ENCODE assay signal across 12 cellular contexts in genomic region chr7:134690614-134691504, GRCh38. TPM values are rescaled to one million over a fixed set of nuclear protein-coding genes. Genes with fewer than 3 reads are reported as not detected.
A peak's percentile ranks its signal among the peaks of the same experiment; 100 is the strongest.
DNase-seq lines count a peak whose midpoint lies in the region; ATAC-seq and TF ChIP-seq lines count a peak whose summit lies in the region.
"Had no signal": no experiment of that assay in that cellular context is flagged by ENCODE, and none has a peak within 500 bp of the region (broad histone marks: within the 10 kb centered on the region; RNA-seq: fewer than 3 reads in every experiment).

No MANE protein-coding gene starts in this region.

- TF ChIP-seq POLR2A in body of pancreas (IDR thresholded peaks at IDR 0.05): no peak

- H3K27me3 ChIP-seq in aorta (ENCODE audit: control insufficient read depth in 1 of 2, insufficient read depth in 2 of 2, low read length in 1 of 2): no peaks in the 10 kb centered on the region
- no peaks in the 10 kb centered on the region for H3K27me3 ChIP-seq in body of pancreas

- TF ChIP-seq CTCF in fibroblast of villous mesenchyme (IDR thresholded peaks at IDR 0.05; ENCODE audit: insufficient read depth, low read depth, low read length) (no peak), omental fat pad (IDR thresholded peaks at IDR 0.05) (no peak), body of pancreas (IDR thresholded peaks at IDR 0.05) (no peak)

- H3K4me3 ChIP-seq in fibroblast of villous mesenchyme (ENCODE audit: low read depth, low read length) (no peak overlapping the region), aorta (ENCODE audit: low read length in 2 of 2) (no peak overlapping the region), body of pancreas (no peak overlapping the region)

- peak; percentile 13 for ATAC-seq in Right ventricle myocardium superior (ENCODE audit: poor library complexity)
- no peak for ATAC-seq in Right ventricle myocardium inferior
- peak; percentile 5 for ATAC-seq in omental fat pad (ENCODE audit: low FRiP score)
- peak; percentile 16 for ATAC-seq in aorta (ENCODE audit: low FRiP score)
- ATAC-seq in body of pancreas: no peak
- ATAC-seq: esophagus mucosa had no signal

- 15 to 16% methylated on average over 12 of the region's 12 CpGs for WGBS in aorta, 2 donors
- WGBS in body of pancreas, 2 donors: 66 to 72% methylated on average over 12 of the region's 12 CpGs

- H3K9me3 ChIP-seq in aorta (ENCODE audit: control insufficient read depth, low read length) (no peaks in the 10 kb centered on the region), body of pancreas (no peaks in the 10 kb centered on the region)

- DNase-seq in Right ventricle myocardium superior: peak; percentile 34
- no peak for DNase-seq in Right ventricle myocardium inferior (ENCODE audit: missing footprints)
- peak; percentile 50 for DNase-seq in fibroblast of villous mesenchyme (ENCODE audit: low read depth)
- no peak for DNase-seq in omental fat pad (ENCODE audit: low spot score)
- no peak for DNase-seq in aorta
- DNase-seq in body of pancreas: no peak
- no peak for DNase-seq in effector CD4-positive, alpha-beta T cell
- no peak for DNase-seq in NCI-H2227 treated with DMSO at 0.1 percent for 48 hours (lab: John Stamatoyannopoulos, UW)
- DNase-seq: activated T-cell treated with anti-CD3 and anti-CD28 coated beads, Interleukin-2, amount 50 U/mL, for 24 hours; NCI-H2029 treated with DMSO at 0.1 percent for 48 hours; nephron progenitor cell had no signal

- intact Hi-C loops in Right ventricle myocardium superior (cut with DNase I): loop anchor here (2.0 to 5.0 kb wide), 2 partner anchors 56 to 261 kb away; no protein-coding TSS in a partner anchor
- intact Hi-C loops in Right ventricle myocardium inferior (cut with DNase I): no loop called here
- intact Hi-C loops in aorta (cut with DNase I): loop anchor here (2.0 to 10.0 kb wide), 8 partner anchors 36 to 478 kb away; no protein-coding TSS in a partner anchor
- intact Hi-C loops in body of pancreas (cut with DNase I): no loop called here

- H3K27ac ChIP-seq in aorta (ENCODE audit: low read depth in 1 of 2, low read length in 2 of 2) (peak overlapping the region; percentile 87 to 100), body of pancreas (peak overlapping the region in 1 of 4 donors; percentile 21)

- H3K4me1 ChIP-seq in aorta (ENCODE audit: control insufficient read depth in 1 of 2, insufficient read depth in 2 of 2, low read length in 2 of 2) (peaks cover 4 to 17% of the 10 kb centered on the region in 2 donors), body of pancreas (no peaks in the 10 kb centered on the region)

- no peaks in the 10 kb centered on the region for H3K36me3 ChIP-seq in aorta (ENCODE audit: control insufficient read depth in 1 of 2, insufficient read depth in 2 of 2, low read length in 1 of 2)
- H3K36me3 ChIP-seq in body of pancreas (replicated peaks in 1 of 2; ENCODE audit: insufficient read depth in 1 of 2, low read depth in 2 of 2): no peaks in the 10 kb centered on the region

RNA-seq across cellular contexts. Expression of gene BPGM, which starts 44.2 kb away (rescaled TPM):
- total RNA-seq in Right ventricle myocardium superior (12.3 TPM), Right ventricle myocardium inferior (14.0 TPM), fibroblast of villous mesenchyme (35.8 and 59.2 TPM in 2 replicates), omental fat pad (10 to 100 TPM in 3 of 4 donors, 1 to 10 TPM in 1; 6.6 to 20.0 (median 13.5) TPM), aorta (10 to 100 TPM; 10.5 to 15.7 TPM), body of pancreas (1 to 10 TPM; 2.6 to 7.8 TPM)
- polyA plus RNA-seq in aorta: 10 to 100 TPM; 18.2 to 27.7 TPM

Comparison
In these comparisons a context has a peak if more than half of its experiments do, and no peak if none do; other contexts are left out.
1. ATAC-seq: peak in Right ventricle myocardium superior (single experiment), omental fat pad (single experiment) and aorta (single experiment); none in Right ventricle myocardium inferior (single experiment) and body of pancreas (single experiment).
2. DNase-seq: peak in Right ventricle myocardium superior (single experiment) and fibroblast of villous mesenchyme (single experiment); none in Right ventricle myocardium inferior (single experiment), omental fat pad (single experiment), aorta (0 of 2), body of pancreas (0 of 4), effector CD4-positive, alpha-beta T cell (single experiment) and NCI-H2227 treated with DMSO at 0.1 percent for 48 hours (single experiment).
3. intact Hi-C loops: an anchor here in Right ventricle myocardium superior (2.0 to 5.0 kb wide) and aorta (2.0 to 10.0 kb wide); none called in Right ventricle myocardium inferior and body of pancreas.